ENCODE assay signal across 8 cellular contexts in genomic region chr15:90868261-90868689, GRCh38. TPM values are rescaled to one million over a fixed set of nuclear protein-coding genes. Genes with fewer than 3 reads are reported as not detected.
DNase-seq lines count a peak whose midpoint lies in the region; ATAC-seq lines count a peak whose summit lies in the region.

Gene FURIN (plus strand): TSS chr15:90868588. CDS start chr15:90875741, 7,153 bp downstream.

- H3K4me3 Mint-ChIP-seq in CD4-positive, CD25-positive, alpha-beta regulatory T cell: peak within 1 kb of the TSS; percentile 24 to 90 (median 80)
- H3K4me3 Mint-ChIP-seq in naive B cell: peak within 1 kb of the TSS; percentile 52 to 92 (median 88)

- H3K27me3 ChIP-seq in CD4-positive, CD25-positive, alpha-beta regulatory T cell (ENCODE audit: control insufficient read depth, insufficient read depth, low read length): no peaks in the 10 kb centered on the region

- H3K27me3 Mint-ChIP-seq in CD4-positive, CD25-positive, alpha-beta regulatory T cell: no peaks in the 10 kb centered on the region
- no peaks in the 10 kb centered on the region for H3K27me3 Mint-ChIP-seq in naive B cell

- H3K9me3 Mint-ChIP-seq in CD4-positive, CD25-positive, alpha-beta regulatory T cell: no peaks in the 10 kb centered on the region
- H3K9me3 Mint-ChIP-seq in naive B cell: no peaks in the 10 kb centered on the region

- H3K36me3 Mint-ChIP-seq in CD4-positive, CD25-positive, alpha-beta regulatory T cell: no peaks in the 10 kb centered on the region
- no peaks in the 10 kb centered on the region for H3K36me3 Mint-ChIP-seq in naive B cell

- H3K9me3 ChIP-seq in CD4-positive, CD25-positive, alpha-beta regulatory T cell (ENCODE audit: control insufficient read depth in 2 of 2, low read length in 2 of 2): no peaks in the 10 kb centered on the region

- H3K36me3 ChIP-seq in CD4-positive, CD25-positive, alpha-beta regulatory T cell (ENCODE audit: control insufficient read depth, insufficient read depth, low read length): no peaks in the 10 kb centered on the region

- H3K27ac Mint-ChIP-seq in CD4-positive, CD25-positive, alpha-beta regulatory T cell: peak within 1 kb of the TSS; percentile 59 to 94 (median 92)
- H3K27ac Mint-ChIP-seq in naive B cell: peak within 1 kb of the TSS; percentile 19 to 92 (median 62)

- H3K27ac ChIP-seq in CD4-positive, CD25-positive, alpha-beta regulatory T cell (ENCODE audit: insufficient read depth, low read length, poor library complexity, severe bottlenecking): peak within 1 kb of the TSS; percentile 16

- no peak for DNase-seq in CD4-positive, CD25-positive, alpha-beta regulatory T cell
- peak; percentile 7 for DNase-seq in NCI-H2227 treated with DMSO at 0.1 percent for 48 hours (lab: John Stamatoyannopoulos, UW)
- DNase-seq in dermis blood vessel endothelial cell: no peak
- no peak for DNase-seq in naive B cell
- DNase-seq in GM19240 (ENCODE audit: insufficient read length, low spot score): no peak
- DNase-seq in hypothalamus (lab: John Stamatoyannopoulos, UW): no peak
- DNase-seq in NCI-H1105 (lab: John Stamatoyannopoulos, UW): no peak
- DNase-seq in NCI-H2171 treated with DMSO at 0.1 percent for 48 hours (lab: John Stamatoyannopoulos, UW): no peak

- H3K4me1 ChIP-seq in CD4-positive, CD25-positive, alpha-beta regulatory T cell (ENCODE audit: control insufficient read depth, insufficient read depth, low read length, poor library complexity, severe bottlenecking): peaks cover 33% of the 10 kb centered on the region

- H3K4me3 ChIP-seq in CD4-positive, CD25-positive, alpha-beta regulatory T cell (ENCODE audit: low read depth, low read length): no peak within 1 kb of the TSS

- no peak for ATAC-seq in CD4-positive, CD25-positive, alpha-beta regulatory T cell (ENCODE audit: low read depth in 2 of 2)
- no peak for ATAC-seq in naive B cell (ENCODE audit: low read depth in 2 of 2)

- peaks cover 5 to 39% (median 27%) of the 10 kb centered on the region in 4 donors for H3K4me1 Mint-ChIP-seq in CD4-positive, CD25-positive, alpha-beta regulatory T cell
- peaks cover 36 to 54% (median 43%) of the 10 kb centered on the region in 3 donors for H3K4me1 Mint-ChIP-seq in naive B cell

RNA-seq across cellular contexts. Expression of gene FURIN, which starts in this region (rescaled TPM):
- 62.5 TPM for total RNA-seq in CD4-positive, CD25-positive, alpha-beta regulatory T cell
- polyA plus RNA-seq in CD4-positive, CD25-positive, alpha-beta regulatory T cell: 1 to 10 TPM; 2.9 to 8.6 (median 5.7) TPM
- total RNA-seq in dermis blood vessel endothelial cell: 67.2 and 136 TPM in 2 replicates
- 1 to 10 TPM; 3.7 to 9.8 (median 5.8) TPM for polyA plus RNA-seq in naive B cell (ENCODE audit: low read depth in 6 of 6)
